ENCODE assay signal across 8 cellular contexts in the genomic region with DNA sequence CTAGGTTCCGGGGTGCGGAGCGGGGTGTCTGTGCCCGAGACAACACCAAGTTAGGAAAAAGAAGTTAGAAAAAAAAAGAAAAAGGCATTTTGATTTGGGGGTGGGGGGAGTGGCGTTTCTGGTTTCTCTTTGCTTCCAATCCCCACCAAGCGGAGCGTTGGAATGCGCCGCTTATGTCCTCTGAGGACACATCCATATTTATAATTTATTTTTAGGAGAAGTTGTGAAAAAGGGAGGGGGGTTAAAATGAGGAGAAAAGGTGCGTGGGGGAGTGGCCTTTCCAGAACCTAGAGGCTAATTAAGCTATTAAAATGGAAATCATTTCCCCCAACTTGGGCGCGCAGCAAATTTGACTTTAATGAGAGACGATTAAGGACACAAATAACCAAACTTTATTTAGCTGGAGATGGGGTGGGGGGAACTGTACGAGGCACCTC.
DNase-seq lines count a peak whose midpoint lies in the region; ATAC-seq and TF ChIP-seq lines count a peak whose summit lies in the region.

No MANE protein-coding gene starts in this region.

- H3K27ac ChIP-seq in breast epithelium (peak overlapping the region; percentile 50 to 56), aorta (ENCODE audit: low read depth in 1 of 2, low read length in 2 of 2) (no peak overlapping the region)

- intact Hi-C loops in breast epithelium (cut with DNase I; ENCODE audit: low total_unique reads): no loop called here
- intact Hi-C loops in aorta (cut with DNase I): no loop called here

- H3K4me1 ChIP-seq in breast epithelium (peaks cover 0 to 3% of the 10 kb centered on the region in 2 donors), aorta (ENCODE audit: control insufficient read depth in 1 of 2, insufficient read depth in 2 of 2, low read length in 2 of 2) (peaks cover 0 to 1% of the 10 kb centered on the region in 2 donors)

- peaks cover 25% of the 10 kb centered on the region for H3K4me1 Mint-ChIP-seq in stimulated activated naive CD8-positive, alpha-beta T cell treated with anti-CD3 and anti-CD28 coated beads, Interleukin-15, Interleukin-2, amounts not matched to agents 100 ng/mL and 50 ng/mL, for 24 hours (ENCODE audit: low read depth)
- H3K4me1 Mint-ChIP-seq in memory B cell: peaks cover 9% of the 10 kb centered on the region

- H3K36me3 ChIP-seq in breast epithelium (no peaks in the 10 kb centered on the region), aorta (ENCODE audit: control insufficient read depth in 1 of 2, insufficient read depth in 2 of 2, low read length in 1 of 2) (no peaks in the 10 kb centered on the region)

- H3K36me3 Mint-ChIP-seq in stimulated activated naive CD8-positive, alpha-beta T cell treated with anti-CD3 and anti-CD28 coated beads, Interleukin-15, Interleukin-2, amounts not matched to agents 100 ng/mL and 50 ng/mL, for 24 hours (ENCODE audit: low read depth): no peaks in the 10 kb centered on the region
- no peaks in the 10 kb centered on the region for H3K36me3 Mint-ChIP-seq in memory B cell

- peak overlapping the region; percentile 80 for H3K4me3 Mint-ChIP-seq in stimulated activated naive CD8-positive, alpha-beta T cell treated with anti-CD3 and anti-CD28 coated beads, Interleukin-15, Interleukin-2, amounts not matched to agents 100 ng/mL and 50 ng/mL, for 24 hours
- peak overlapping the region; percentile 84 for H3K4me3 Mint-ChIP-seq in memory B cell

- no peak for ATAC-seq in stimulated activated naive CD8-positive, alpha-beta T cell treated with anti-CD3 and anti-CD28 coated beads, Interleukin-15, Interleukin-2, amounts not matched to agents 100 U/mL and 50 U/mL, for 24 hours
- ATAC-seq in memory B cell (ENCODE audit: low read depth) (no peak), aorta (ENCODE audit: low FRiP score) (no peak)

- 1 to 3% methylated on average over 14 of the region's 14 CpGs for WGBS in aorta, 2 donors

- no peak for DNase-seq in stimulated activated naive CD8-positive, alpha-beta T cell treated with anti-CD3 and anti-CD28 coated beads, Interleukin-15, Interleukin-2, amounts not matched to agents 100 U/mL and 50 U/mL, for 24 hours
- DNase-seq in breast epithelium (ENCODE audit: low spot score in 2 of 2) (no peak), memory B cell (ENCODE audit: low spot score in 2 of 2) (no peak), aorta (peak in 1 of 2 donors; percentile 73), NCI-H510A treated with DMSO at 0.1 percent for 48 hours (lab: John Stamatoyannopoulos, UW) (no peak), cerebellum (ENCODE audit: low spot score) (no peak), NCI-H748 treated with DMSO at 0.1 percent for 48 hours (lab: John Stamatoyannopoulos, UW) (no peak)

- TF ChIP-seq POLR2A in breast epithelium (IDR thresholded peaks at IDR 0.05): no peak

- no peaks in the 10 kb centered on the region for H3K27me3 ChIP-seq in breast epithelium
- no peaks in the 10 kb centered on the region for H3K27me3 ChIP-seq in aorta (ENCODE audit: control insufficient read depth in 1 of 2, insufficient read depth in 2 of 2, low read length in 1 of 2)

- no peak overlapping the region for H3K27ac Mint-ChIP-seq in stimulated activated naive CD8-positive, alpha-beta T cell treated with anti-CD3 and anti-CD28 coated beads, Interleukin-15, Interleukin-2, amounts not matched to agents 100 ng/mL and 50 ng/mL, for 24 hours
- H3K27ac Mint-ChIP-seq in memory B cell: no peak overlapping the region

- H3K4me3 ChIP-seq in breast epithelium (peak overlapping the region; percentile 89 to 91 (median 90)), aorta (ENCODE audit: low read length in 2 of 2) (peak overlapping the region; percentile 97 to 100)

- peaks cover 28% of the 10 kb centered on the region for H3K27me3 Mint-ChIP-seq in stimulated activated naive CD8-positive, alpha-beta T cell treated with anti-CD3 and anti-CD28 coated beads, Interleukin-15, Interleukin-2, amounts not matched to agents 100 ng/mL and 50 ng/mL, for 24 hours
- H3K27me3 Mint-ChIP-seq in memory B cell: peaks cover 1% of the 10 kb centered on the region

- no peaks in the 10 kb centered on the region for H3K9me3 Mint-ChIP-seq in stimulated activated naive CD8-positive, alpha-beta T cell treated with anti-CD3 and anti-CD28 coated beads, Interleukin-15, Interleukin-2, amounts not matched to agents 100 ng/mL and 50 ng/mL, for 24 hours
- no peaks in the 10 kb centered on the region for H3K9me3 Mint-ChIP-seq in memory B cell

- TF ChIP-seq CTCF in breast epithelium (IDR thresholded peaks at IDR 0.05): no peak

- H3K9me3 ChIP-seq in breast epithelium (no peaks in the 10 kb centered on the region), aorta (ENCODE audit: control insufficient read depth, low read length) (no peaks in the 10 kb centered on the region)

Comparison
In these comparisons a context has a peak if more than half of its experiments do, and no peak if none do; other contexts are left out.
1. H3K27ac ChIP-seq: peak in breast epithelium (2 of 2); none in aorta (0 of 2).